8 cellular contexts compared by ENCODE assay signal in the genomic region with DNA sequence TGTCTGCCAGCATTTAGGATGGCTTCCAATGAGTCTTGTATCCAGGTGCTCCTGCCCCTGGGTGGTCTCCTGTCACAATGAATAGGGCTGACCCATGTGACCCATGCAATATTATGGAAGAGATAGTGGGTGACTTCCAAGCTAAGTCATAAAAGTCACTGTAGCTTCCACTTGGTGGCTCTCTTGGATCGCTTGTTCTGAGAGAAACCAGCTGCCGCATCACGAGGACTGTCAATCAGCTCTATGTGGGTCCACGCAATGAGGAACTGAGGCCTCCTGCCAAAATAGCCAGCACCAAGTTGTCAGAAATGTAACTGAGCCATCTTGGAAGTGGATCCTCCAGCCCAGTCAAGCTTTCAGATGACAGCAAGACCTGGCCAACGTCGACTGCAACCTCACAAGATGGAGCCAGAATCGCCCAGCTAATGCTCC. TPM values are rescaled to one million over a fixed set of nuclear protein-coding genes. Genes with fewer than 3 reads are reported as not detected.
DNase-seq lines count a peak whose midpoint lies in the region; ATAC-seq and TF ChIP-seq lines count a peak whose summit lies in the region.

No MANE protein-coding gene starts in this region.

- no peak overlapping the region for H2AFZ ChIP-seq in PC-9

- H3K4me1 ChIP-seq in PC-9 (replicated peaks; ENCODE audit: insufficient read depth) (peaks cover 22% of the 10 kb centered on the region), esophagus squamous epithelium (peaks cover 0 to 30% (median 0%) of the 10 kb centered on the region in 3 donors)

- POLR2A ChIA-PET in PC-9 (lab: Charles Lee; ENCODE audit: unreplicated experiment), result interaction anchor here (0.5 to 1.3 kb wide), 5 partner anchors 21 to 301 kb away, joined by 4 to 12 read pairs (median 5); a partner anchor contains a TSS

- H3F3A ChIP-seq in PC-9 (ENCODE audit: insufficient read depth, low read depth), result peaks cover 47% of the 10 kb centered on the region

- no peaks in the 10 kb centered on the region for H3K9me2 ChIP-seq in PC-9 (ENCODE audit: insufficient read depth)

- no peak for TF ChIP-seq POLR2A in esophagus squamous epithelium (IDR thresholded peaks at IDR 0.05)

- H3K4me2 ChIP-seq in PC-9, result no peak overlapping the region

- TF ChIP-seq CTCF in 22Rv1 (IDR thresholded peaks at IDR 0.05) (peak; percentile 74), PC-9 (conservative IDR thresholded peaks at IDR 0.05) (peak; percentile 49; the same call in 1 of the 2 replicates), esophagus squamous epithelium (IDR thresholded peaks at IDR 0.05) (peak in 4 of 6 experiments; percentile 22 to 50 (median 38))

- H3K36me3 ChIP-seq in PC-9 (ENCODE audit: low read depth) (peaks cover 7% of the 10 kb centered on the region; the same call in 1 of the 2 replicates), esophagus squamous epithelium (peaks cover 7 to 37% (median 9%) of the 10 kb centered on the region in 3 donors)

- BruUV-seq in PC-9 (replicated peaks; lab: Mats Ljungman, UMichigan), result no TSS peak

- no peaks in the 10 kb centered on the region for H3K79me2 ChIP-seq in PC-9 (ENCODE audit: low read depth)

- WGBS in esophagus squamous epithelium, 2 donors, result 49 to 53% methylated on average over 7 of the region's 7 CpGs

- H3K27ac ChIP-seq in 22Rv1 (no peak overlapping the region), PC-9 (no peak overlapping the region), esophagus squamous epithelium (peak overlapping the region in 2 of 4 donors; percentile 46 to 48)

- H3K27me3 ChIP-seq in PC-9 (ENCODE audit: insufficient read depth, low read depth), result no peaks in the 10 kb centered on the region
- peaks cover 0 to 2% (median 0%) of the 10 kb centered on the region in 4 donors for H3K27me3 ChIP-seq in esophagus squamous epithelium

- peaks cover 3% of the 10 kb centered on the region; the same call in 1 of the 2 replicates for H4K20me1 ChIP-seq in PC-9 (ENCODE audit: insufficient read depth)

- ATAC-seq in GM18498 (IDR thresholded peaks at IDR 0.05; ENCODE audit: unreplicated experiment) (peak; percentile 43), GM18873 (IDR thresholded peaks at IDR 0.05; ENCODE audit: low FRiP score, unreplicated experiment) (no peak), GM21528 (IDR thresholded peaks at IDR 0.05; ENCODE audit: low FRiP score, unreplicated experiment) (no peak)

- no peak overlapping the region for H3K4me3 ChIP-seq in PC-9
- no peak overlapping the region for H3K4me3 ChIP-seq in esophagus squamous epithelium

- DNase-seq in PC-9 (peak; percentile 48 to 55), esophagus squamous epithelium (lab: John Stamatoyannopoulos, UW) (no peak), pons (ENCODE audit: low spot score) (peak; percentile 94), NCI-H187 (lab: John Stamatoyannopoulos, UW) (no peak)

- intact Hi-C loops in PC-9 (cut with micrococcal nuclease; ENCODE audit: unreplicated experiment), result loop anchor here (1.0 to 5.0 kb wide), 5 partner anchors 25 to 448 kb away; a partner anchor contains a TSS
- intact Hi-C loops in esophagus squamous epithelium (cut with DNase I), result no loop called here

- H3K9me3 ChIP-seq in PC-9 (ENCODE audit: insufficient read depth, low read depth) (no peaks in the 10 kb centered on the region), esophagus squamous epithelium (no peaks in the 10 kb centered on the region)

- CTCF ChIA-PET in PC-9 (lab: Charles Lee), result interaction anchor here (0.5 to 2.3 kb wide), 13 partner anchors 14 to 448 kb away, joined by 3 to 35 read pairs (median 4); a partner anchor contains a TSS

RNA-seq across cellular contexts. Expression of a gene that starts 14.9 kb away (rescaled TPM):
- total RNA-seq in PC-9 (2021) (0.33 and 0.60 TPM in 2 replicates), esophagus squamous epithelium (under 1 TPM in 2 of 4 donors, not detected in 2; 0.09 to 0.68 TPM)

RNA-seq across cellular contexts. Expression of a gene that starts 16.3 kb away (rescaled TPM):
- total RNA-seq in PC-9 (2021), result not detected in 2 replicates
- not detected for total RNA-seq in esophagus squamous epithelium

RNA-seq across cellular contexts. Expression of a gene that starts 25.3 kb away (rescaled TPM):
- total RNA-seq in PC-9 (2021), result 114 and 117 TPM in 2 replicates
- total RNA-seq in esophagus squamous epithelium, result 100 to 1,000 TPM in 3 of 4 donors, 10 to 100 TPM in 1; 88.1 to 174 (median 120) TPM

RNA-seq across cellular contexts. Expression of a gene that starts 40.0 kb away (rescaled TPM):
- total RNA-seq in PC-9 (2021) (35.1 and 38.8 TPM in 2 replicates), esophagus squamous epithelium (10 to 100 TPM; 22.3 to 32.4 (median 27.0) TPM)

RNA-seq across cellular contexts. Expression of a gene that starts 55.2 kb away (rescaled TPM):
- total RNA-seq in PC-9 (2021), result 0.23 TPM in 1 of 2 replicates, not detected in the other
- not detected for total RNA-seq in esophagus squamous epithelium

Comparison
In these comparisons a context has a peak if more than half of its experiments do, and no peak if none do; other contexts are left out.
1. DNase-seq: peak in PC-9 (2 of 2) and pons (single experiment); none in esophagus squamous epithelium (single experiment) and NCI-H187 (0 of 2).
2. Peak in every context shown above with its lines, with median percentiles within 50 percentile points of each other: CTCF ChIP-seq.